Comparison of ENCODE assay signal across 8 cellular contexts in genomic region chr22:39900306-39901227, GRCh38. TPM values are rescaled to one million over a fixed set of nuclear protein-coding genes. Genes with fewer than 3 reads are reported as not detected.
A peak's percentile ranks its signal among the peaks of the same experiment; 100 is the strongest.
DNase-seq lines count a peak whose midpoint lies in the region; ATAC-seq, FAIRE-seq and TF ChIP-seq lines count a peak whose summit lies in the region.

Gene GRAP2, plus strand, starts transcription at chr22:39901084. Its CDS starts 46,023 bp downstream, at chr22:39947107.

- TF ChIP-seq CTCF in omental fat pad (IDR thresholded peaks at IDR 0.05) (no peak), lower leg skin (IDR thresholded peaks at IDR 0.05) (no peak)

- H3K4me1 Mint-ChIP-seq in activated naive CD8-positive, alpha-beta T cell treated with anti-CD3 and anti-CD28 coated beads, Interleukin-2, amount 10 ng/mL, durations not matched to agents 7 days and 5 days: peaks cover 17% of the 10 kb centered on the region

- H3K9me3 Mint-ChIP-seq in activated naive CD8-positive, alpha-beta T cell treated with anti-CD3 and anti-CD28 coated beads, Interleukin-2, amount 10 ng/mL, durations not matched to agents 7 days and 5 days: no peaks in the 10 kb centered on the region

- 68 to 74% methylated on average over 4 of the region's 4 CpGs for whole genome bisulfite sequencing in lower leg skin, 2 donors

- ATAC-seq in GM21423 (IDR thresholded peaks at IDR 0.05; ENCODE audit: unreplicated experiment) (peak; percentile 80), omental fat pad (ENCODE audit: low FRiP score) (no peak)
- ATAC-seq in activated naive CD8-positive, alpha-beta T cell treated with anti-CD3 and anti-CD28 coated beads, Interleukin-2, amount 10 ng/mL, durations not matched to agents 7 days and 5 days (ENCODE audit: low read depth): peak; percentile 92

- H3K27ac Mint-ChIP-seq in activated naive CD8-positive, alpha-beta T cell treated with anti-CD3 and anti-CD28 coated beads, Interleukin-2, amount 10 ng/mL, durations not matched to agents 7 days and 5 days: peak within 1 kb of the TSS; percentile 98

- peaks cover 37% of the 10 kb centered on the region for H3K36me3 Mint-ChIP-seq in activated naive CD8-positive, alpha-beta T cell treated with anti-CD3 and anti-CD28 coated beads, Interleukin-2, amount 10 ng/mL, durations not matched to agents 7 days and 5 days

- H3K4me3 ChIP-seq in lower leg skin (ENCODE audit: low read depth, poor library complexity, severe bottlenecking): no peak within 1 kb of the TSS

- no peaks in the 10 kb centered on the region for H3K27me3 Mint-ChIP-seq in activated naive CD8-positive, alpha-beta T cell treated with anti-CD3 and anti-CD28 coated beads, Interleukin-2, amount 10 ng/mL, durations not matched to agents 7 days and 5 days

- peak; percentile 9 for DNase-seq in Ammon's horn (ENCODE audit: low spot score)
- peak; percentile 48 for DNase-seq in SIG-M5 treated with dmso at 0.1 percent for 504 hours (lab: John Stamatoyannopoulos, UW; ENCODE audit: unreplicated experiment)
- DNase-seq in activated naive CD8-positive, alpha-beta T cell treated with anti-CD3 and anti-CD28 coated beads, Interleukin-2, amount 10 ng/mL, durations not matched to agents 7 days and 5 days: peak; percentile 65
- DNase-seq in urothelium cell line (ENCODE audit: low spot score): no peak
- DNase-seq in omental fat pad (ENCODE audit: low spot score): no peak
- no peak for DNase-seq in lower leg skin (ENCODE audit: low spot score in 2 of 2)
- DNase-seq in globus pallidus (ENCODE audit: low spot score): no peak

- no peak for TF ChIP-seq POLR2A in lower leg skin (IDR thresholded peaks at IDR 0.05)

- FAIRE-seq in urothelium cell line (lab: Jason Lieb, UNC): peak; percentile 46

- peak within 1 kb of the TSS; percentile 99 for H3K4me3 Mint-ChIP-seq in activated naive CD8-positive, alpha-beta T cell treated with anti-CD3 and anti-CD28 coated beads, Interleukin-2, amount 10 ng/mL, durations not matched to agents 7 days and 5 days

- POLR2A ChIA-PET in activated naive CD8-positive, alpha-beta T cell treated with anti-CD3 and anti-CD28 coated beads, Interleukin-2, amount 10 ng/mL, durations not matched to agents 7 days and 5 days (lab: Charles Lee): interaction anchor here (0.7 to 4.6 kb wide), 7 partner anchors 14 to 126 kb away, joined by 3 to 63 read pairs (median 5); no protein-coding TSS in a partner anchor

- intact Hi-C loops in lower leg skin (cut with DNase I; ENCODE audit: low total_unique reads): no loop called here

RNA-seq across cellular contexts. Expression of gene GRAP2, which starts in this region (rescaled TPM):
- 100 to 1,000 TPM; 263 to 266 TPM for total RNA-seq in activated naive CD8-positive, alpha-beta T cell treated with anti-CD3 and anti-CD28 coated beads, Interleukin-2, amount 10 ng/mL, durations not matched to agents 7 days and 5 days
- 1 to 10 TPM; 1.0 to 9.5 (median 3.7) TPM for total RNA-seq in omental fat pad
- 1 to 10 TPM in 2 of 4 donors, under 1 TPM in 2; 0.72 to 1.3 (median 0.96) TPM for total RNA-seq in lower leg skin

Comparison
In these comparisons a context has a peak if more than half of its experiments do, and no peak if none do; other contexts are left out.
1. RNA of gene GRAP2 (total RNA-seq): 263 to 266 TPM in activated naive CD8-positive, alpha-beta T cell treated with anti-CD3 and anti-CD28 coated beads, Interleukin-2, amount 10 ng/mL, durations not matched to agents 7 days and 5 days; 1.0 to 9.5 TPM in omental fat pad and 0.72 to 1.3 TPM in lower leg skin; every median in the first group is over 10 times any median in the second.
2. DNase-seq: peak in Ammon's horn (single experiment), SIG-M5 treated with dmso at 0.1 percent for 504 hours (single experiment) and activated naive CD8-positive, alpha-beta T cell treated with anti-CD3 and anti-CD28 coated beads, Interleukin-2, amount 10 ng/mL, durations not matched to agents 7 days and 5 days (single experiment); none in urothelium cell line (single experiment), omental fat pad (single experiment), lower leg skin (0 of 2) and globus pallidus (single experiment).